ENCODE assay signal across 8 cellular contexts in the genomic region with DNA sequence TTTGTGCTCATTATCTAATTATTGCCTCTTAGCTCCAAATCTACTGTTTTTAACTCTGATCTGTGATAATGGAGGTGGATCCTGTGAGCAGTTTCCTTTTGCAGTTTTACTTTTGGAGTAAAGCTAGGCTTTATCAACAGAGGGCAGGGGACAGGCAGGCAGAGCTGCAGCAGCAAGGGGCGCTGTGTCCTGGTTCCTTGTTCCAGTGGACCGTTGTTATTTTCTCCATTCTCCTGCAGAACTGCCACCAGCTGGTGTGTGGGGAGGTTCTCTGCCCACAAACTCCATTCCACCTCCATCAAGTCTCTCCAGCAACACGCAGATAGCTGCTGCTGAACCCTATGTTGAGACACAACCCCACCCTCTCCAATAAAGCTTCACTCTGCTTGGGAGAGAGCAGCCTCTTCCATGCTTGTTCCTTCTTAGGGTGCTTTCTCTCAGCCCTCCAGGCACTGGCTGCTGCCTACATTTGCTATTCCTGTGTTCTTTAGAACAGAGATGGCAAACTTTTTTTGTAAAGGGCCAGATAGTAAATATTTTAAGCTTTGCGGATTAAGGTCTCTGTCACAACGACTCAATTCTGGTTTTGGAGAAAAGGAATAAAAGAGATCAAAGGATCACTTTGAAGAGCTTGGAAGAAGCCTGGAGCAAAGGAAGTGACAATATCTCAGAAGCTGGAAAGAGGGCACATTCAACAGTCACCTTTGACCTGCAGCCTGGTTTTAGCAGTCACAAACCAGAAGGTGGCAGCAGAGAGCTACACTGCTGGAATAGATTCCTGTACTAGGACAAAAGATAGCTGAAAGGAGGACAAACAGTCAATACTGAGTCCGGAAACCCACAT.
DNase-seq lines count a peak whose midpoint lies in the region; ATAC-seq and TF ChIP-seq lines count a peak whose summit lies in the region.

No MANE protein-coding gene starts in this region.

- H4K20me1 ChIP-seq in fibroblast of lung (ENCODE audit: control insufficient read depth, extremely low read depth, insufficient read depth, low read length) = no peaks in the 10 kb centered on the region

- DNase-seq in DMS53 (lab: John Stamatoyannopoulos, UW) (peak; percentile 91), NCI-H345 (lab: John Stamatoyannopoulos, UW) (peak; percentile 77), fibroblast of lung (ENCODE audit: low read depth in 2 of 2) (peak; percentile 47 to 77), ureter (ENCODE audit: low spot score) (peak; percentile 70)
- peak; percentile 19 for DNase-seq in activated CD4-positive, alpha-beta T cell treated with anti-CD3 and anti-CD28 coated beads, Interleukin-2, amount 50 U/mL, for 1 hour
- peak; percentile 61 for DNase-seq in natural killer cell treated with Interleukin-12 subunit alpha and Interleukin-12 subunit beta and Interleukin-15 and Interleukin-18, amount 100 ng/mL, for 72 hours (ENCODE audit: low spot score)

- peaks cover 3% of the 10 kb centered on the region for H3K9me3 Mint-ChIP-seq in natural killer cell treated with Interleukin-12 subunit alpha and Interleukin-12 subunit beta and Interleukin-15 and Interleukin-18, amount 100 ng/mL, for 72 hours

- H3K27ac ChIP-seq in fibroblast of lung (ENCODE audit: insufficient read depth, low read length) = no peak overlapping the region

- H3K4me3 ChIP-seq in fibroblast of lung (replicated peaks in 1 of 4; ENCODE audit: control extremely low read depth in 1 of 4, insufficient read depth in 1 of 4, low read depth in 3 of 4, low read length in 4 of 4) = no peak overlapping the region

- H3K36me3 Mint-ChIP-seq in natural killer cell treated with Interleukin-12 subunit alpha and Interleukin-12 subunit beta and Interleukin-15 and Interleukin-18, amount 100 ng/mL, for 72 hours = no peaks in the 10 kb centered on the region

- no peaks in the 10 kb centered on the region for H3K27me3 Mint-ChIP-seq in natural killer cell treated with Interleukin-12 subunit alpha and Interleukin-12 subunit beta and Interleukin-15 and Interleukin-18, amount 100 ng/mL, for 72 hours

- H3K36me3 ChIP-seq in fibroblast of lung (ENCODE audit: control insufficient read depth, insufficient read depth, low read length) = no peaks in the 10 kb centered on the region

- no peak overlapping the region for H3K4me2 ChIP-seq in fibroblast of lung (ENCODE audit: extremely low read depth, insufficient read depth, low read length)

- no peaks in the 10 kb centered on the region for H3K27me3 ChIP-seq in fibroblast of lung (ENCODE audit: control insufficient read depth, insufficient read depth, low read length)

- no peaks in the 10 kb centered on the region for H3K4me1 Mint-ChIP-seq in natural killer cell treated with Interleukin-12 subunit alpha and Interleukin-12 subunit beta and Interleukin-15 and Interleukin-18, amount 100 ng/mL, for 72 hours (ENCODE audit: low read depth in 2 of 2)

- H3K9ac ChIP-seq in fibroblast of lung (ENCODE audit: insufficient read depth, low read length) = no peak overlapping the region

- no peak overlapping the region for H2AFZ ChIP-seq in fibroblast of lung (ENCODE audit: low read length)

- H3K4me3 Mint-ChIP-seq in natural killer cell treated with Interleukin-12 subunit alpha and Interleukin-12 subunit beta and Interleukin-15 and Interleukin-18, amount 100 ng/mL, for 72 hours = no peak overlapping the region

- no peaks in the 10 kb centered on the region for H3K4me1 ChIP-seq in fibroblast of lung (ENCODE audit: control insufficient read depth, extremely low read depth, insufficient read depth, low read length)

- ATAC-seq in GM19397 (IDR thresholded peaks at IDR 0.05; ENCODE audit: unreplicated experiment) = peak; percentile 92
- peak; percentile 92 for ATAC-seq in HG03439 (IDR thresholded peaks at IDR 0.05; ENCODE audit: unreplicated experiment)
- no peak for ATAC-seq in natural killer cell treated with Interleukin-12 subunit alpha and Interleukin-12 subunit beta and Interleukin-15 and Interleukin-18, amount 100 ng/mL, for 72 hours

- H3K27ac Mint-ChIP-seq in natural killer cell treated with Interleukin-12 subunit alpha and Interleukin-12 subunit beta and Interleukin-15 and Interleukin-18, amount 100 ng/mL, for 72 hours = no peak overlapping the region

- H3K9me3 ChIP-seq in fibroblast of lung (ENCODE audit: control insufficient read depth, insufficient read depth, low read depth, low read length) = no peaks in the 10 kb centered on the region

- peak; percentile 89 to 98 for TF ChIP-seq CTCF in fibroblast of lung (conservative IDR thresholded peaks at IDR 0.05 in 1 of 2, IDR thresholded peaks at IDR 0.05 in 1 of 2; ENCODE audit: low read depth in 1 of 2, low read length in 2 of 2)

- no peaks in the 10 kb centered on the region for H3K79me2 ChIP-seq in fibroblast of lung (ENCODE audit: control insufficient read depth, insufficient read depth, low read length)

Comparison
In these comparisons a context has a peak if more than half of its experiments do, and no peak if none do; other contexts are left out.
1. DNase-seq: peak in every context shown above with its lines; median percentile 91 in DMS53; 77 in NCI-H345; 70 in ureter; 62 in fibroblast of lung; 61 in natural killer cell treated with Interleukin-12 subunit alpha and Interleukin-12 subunit beta and Interleukin-15 and Interleukin-18, amount 100 ng/mL, for 72 hours; 19 in activated CD4-positive, alpha-beta T cell treated with anti-CD3 and anti-CD28 coated beads, Interleukin-2, amount 50 U/mL, for 1 hour.
2. ATAC-seq: peak in GM19397 (single experiment) and HG03439 (single experiment); none in natural killer cell treated with Interleukin-12 subunit alpha and Interleukin-12 subunit beta and Interleukin-15 and Interleukin-18, amount 100 ng/mL, for 72 hours (0 of 2).